Comparison of ENCODE assay signal across 8 cellular contexts in the genomic region with DNA sequence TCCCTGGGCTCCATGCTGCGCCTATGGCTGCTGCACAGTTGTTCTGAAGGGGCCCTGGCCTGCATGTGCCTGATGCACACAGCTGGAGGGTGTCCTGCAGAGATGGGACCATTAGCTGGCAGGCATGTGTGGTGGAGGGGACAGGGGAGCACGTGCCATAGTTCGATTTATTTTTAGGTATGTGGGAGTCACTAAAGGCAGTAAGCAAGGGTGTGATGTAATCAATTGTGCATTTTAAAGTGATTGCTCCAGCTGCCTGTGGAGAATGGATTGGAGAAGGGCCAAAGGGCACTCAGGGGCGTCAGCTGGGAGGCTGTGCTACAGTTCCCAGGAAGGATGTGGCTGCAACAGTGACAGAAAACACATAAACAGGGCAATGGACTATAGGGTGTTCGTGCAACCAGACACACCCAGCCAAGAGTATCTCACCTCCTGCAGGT.
A peak's percentile ranks its signal among the peaks of the same experiment; 100 is the strongest.
DNase-seq lines count a peak whose midpoint lies in the region; ATAC-seq, FAIRE-seq and TF ChIP-seq lines count a peak whose summit lies in the region.

No MANE protein-coding gene starts in this region.

- no peak overlapping the region for H4K91ac ChIP-seq in mesenchymal stem cell (ENCODE audit: low read length)

- no peak for TF ChIP-seq POLR2A in uterus (IDR thresholded peaks at IDR 0.05)

- H3K79me2 ChIP-seq in astrocyte (ENCODE audit: insufficient read depth, low read length): no peaks in the 10 kb centered on the region

- H3K27ac ChIP-seq in astrocyte (ENCODE audit: low read depth, low read length): peak overlapping the region; percentile 67
- H3K27ac ChIP-seq in mesenchymal stem cell (ENCODE audit: low read length, poor library complexity, severe bottlenecking): peak overlapping the region; percentile 27
- no peak overlapping the region for H3K27ac ChIP-seq in uterus

- ATAC-seq in GM18502 (IDR thresholded peaks at IDR 0.05; ENCODE audit: poor library complexity, unreplicated experiment) (peak; percentile 21), HG02798 (IDR thresholded peaks at IDR 0.05; ENCODE audit: poor library complexity, unreplicated experiment) (peak; percentile 6)

- no peak overlapping the region for H3K18ac ChIP-seq in mesenchymal stem cell (ENCODE audit: low read depth in 1 of 2, low read length in 2 of 2)

- no peak overlapping the region for H3K23ac ChIP-seq in mesenchymal stem cell (ENCODE audit: low read length in 2 of 2)

- DNase-seq in NCI-H2196 treated with DMSO at 0.1 percent for 48 hours (lab: John Stamatoyannopoulos, UW; ENCODE audit: unreplicated experiment): peak; percentile 41
- DNase-seq in astrocyte (ENCODE audit: low read depth): peak; percentile 79
- DNase-seq in mesenchymal stem cell: peak; percentile 79
- DNase-seq in uterus: no peak
- DNase-seq in posterior cingulate gyrus: no peak
- DNase-seq in GOT3 (lab: John Stamatoyannopoulos, UW): no peak

- H2BK5ac ChIP-seq in mesenchymal stem cell (ENCODE audit: low read depth, low read length, poor library complexity, severe bottlenecking): no peak overlapping the region

- peaks cover 2% of the 10 kb centered on the region for H3K27me3 Mint-ChIP-seq in astrocyte (ENCODE audit: low read depth, unreplicated experiment)

- 38% methylated on average over 5 of the region's 5 CpGs for WGBS in mesenchymal stem cell

- no peak overlapping the region for H3K4me3 Mint-ChIP-seq in astrocyte (ENCODE audit: unreplicated experiment)

- peaks cover 48% of the 10 kb centered on the region for H3K4me1 ChIP-seq in astrocyte (ENCODE audit: insufficient read depth, low read length)
- peaks cover 30% of the 10 kb centered on the region for H3K4me1 ChIP-seq in mesenchymal stem cell (ENCODE audit: control insufficient read depth, insufficient read depth, low read depth, low read length)
- no peaks in the 10 kb centered on the region for H3K4me1 ChIP-seq in uterus

- H2AK5ac ChIP-seq in mesenchymal stem cell (ENCODE audit: low read length, severe bottlenecking): peak overlapping the region; percentile 81

- intact Hi-C loops in uterus (cut with DNase I; ENCODE audit: low total_unique reads) (no loop called here), posterior cingulate gyrus (cut with DNase I) (no loop called here)

- peaks cover 7% of the 10 kb centered on the region for H3K79me1 ChIP-seq in mesenchymal stem cell (replicated peaks; ENCODE audit: low read length, poor library complexity, severe bottlenecking)

- H3K14ac ChIP-seq in mesenchymal stem cell (ENCODE audit: low read length in 2 of 2): peak overlapping the region in 1 of 2 experiments; percentile 21

- H3K4me2 ChIP-seq in astrocyte (ENCODE audit: low read length): peak overlapping the region; percentile 49
- no peak overlapping the region for H3K4me2 ChIP-seq in mesenchymal stem cell (ENCODE audit: low read length, poor library complexity, severe bottlenecking)

- H3K4me3 ChIP-seq in astrocyte (ENCODE audit: insufficient read depth, low read depth, low read length) (no peak overlapping the region), mesenchymal stem cell (ENCODE audit: insufficient read depth in 1 of 2, low read depth in 1 of 2, low read length in 2 of 2) (no peak overlapping the region), uterus (no peak overlapping the region)

- no peaks in the 10 kb centered on the region for H3K27me3 ChIP-seq in astrocyte (ENCODE audit: insufficient read depth, low read length)
- H3K27me3 ChIP-seq in mesenchymal stem cell (ENCODE audit: control insufficient read depth in 1 of 2, insufficient read depth in 1 of 2, low read length in 2 of 2): no peaks in the 10 kb centered on the region
- H3K27me3 ChIP-seq in uterus: no peaks in the 10 kb centered on the region

- no peaks in the 10 kb centered on the region for H3K36me3 ChIP-seq in astrocyte (ENCODE audit: insufficient read depth, low read length)
- H3K36me3 ChIP-seq in mesenchymal stem cell (ENCODE audit: control insufficient read depth in 1 of 2, insufficient read depth in 2 of 2, low read depth in 1 of 2, low read length in 2 of 2): no peaks in the 10 kb centered on the region
- H3K36me3 ChIP-seq in uterus: no peaks in the 10 kb centered on the region

- no peak overlapping the region for H2AFZ ChIP-seq in astrocyte (ENCODE audit: low read depth, low read length)
- H2AFZ ChIP-seq in mesenchymal stem cell (ENCODE audit: low read depth, low read length): no peak overlapping the region

- TF ChIP-seq CTCF in astrocyte (IDR thresholded peaks at IDR 0.05; ENCODE audit: insufficient read depth, low read depth, low read length): no peak
- TF ChIP-seq CTCF in uterus (IDR thresholded peaks at IDR 0.05): no peak

- H3K36me3 Mint-ChIP-seq in astrocyte (ENCODE audit: low read depth, unreplicated experiment): no peaks in the 10 kb centered on the region

- peak overlapping the region; percentile 10 for H4K8ac ChIP-seq in mesenchymal stem cell (ENCODE audit: low read length)

- no peak overlapping the region for H3K4ac ChIP-seq in mesenchymal stem cell (ENCODE audit: low read depth in 1 of 2, low read length in 2 of 2)

- H3K9ac ChIP-seq in astrocyte (ENCODE audit: low read length): peak overlapping the region; percentile 28
- no peak overlapping the region for H3K9ac ChIP-seq in mesenchymal stem cell (ENCODE audit: low read length)

- H2BK15ac ChIP-seq in mesenchymal stem cell (ENCODE audit: low read depth, poor library complexity, severe bottlenecking): no peak overlapping the region

- peaks cover 2% of the 10 kb centered on the region for H3K9me3 Mint-ChIP-seq in astrocyte (ENCODE audit: unreplicated experiment)

- H4K20me1 ChIP-seq in astrocyte (ENCODE audit: insufficient read depth, low read length): no peaks in the 10 kb centered on the region

- peaks cover 31% of the 10 kb centered on the region for H3K4me1 Mint-ChIP-seq in astrocyte (ENCODE audit: low read depth, unreplicated experiment)

- H3K9me3 ChIP-seq in astrocyte (ENCODE audit: insufficient read depth, low read depth, low read length): no peaks in the 10 kb centered on the region
- no peaks in the 10 kb centered on the region for H3K9me3 ChIP-seq in mesenchymal stem cell (ENCODE audit: control insufficient read depth, low read length)
- H3K9me3 ChIP-seq in uterus: no peaks in the 10 kb centered on the region

- no peak overlapping the region for H2BK12ac ChIP-seq in mesenchymal stem cell (ENCODE audit: low read length in 2 of 2)

- H2BK120ac ChIP-seq in mesenchymal stem cell (ENCODE audit: low read depth, low read length): no peak overlapping the region

- no peak overlapping the region for H3K27ac Mint-ChIP-seq in astrocyte (ENCODE audit: unreplicated experiment)

- FAIRE-seq in astrocyte (lab: Jason Lieb, UNC): no peak

Comparison
In these comparisons a context has a peak if more than half of its experiments do, and no peak if none do; other contexts are left out.
1. DNase-seq: peak in NCI-H2196 treated with DMSO at 0.1 percent for 48 hours (single experiment), astrocyte (single experiment) and mesenchymal stem cell (single experiment); none in uterus (0 of 2), posterior cingulate gyrus (0 of 10) and GOT3 (single experiment).
2. H3K27ac ChIP-seq: peak in astrocyte (single experiment) and mesenchymal stem cell (single experiment); none in uterus (0 of 2).